Comparison of ENCODE assay signal across 24 cellular contexts in genomic region chr1:40634901-40635655, GRCh38. TPM values are rescaled to one million over a fixed set of nuclear protein-coding genes. Genes with fewer than 3 reads are reported as not detected.
DNase-seq lines count a peak whose midpoint lies in the region; ATAC-seq and TF ChIP-seq lines count a peak whose summit lies in the region.
"Had no signal": no experiment of that assay in that cellular context is flagged by ENCODE, and none has a peak within 500 bp of the region (broad histone marks: within the 10 kb centered on the region; RNA-seq: fewer than 3 reads in every experiment).

No MANE protein-coding gene starts in this region.

- H4K91ac ChIP-seq in trophoblast cell (ENCODE audit: low read depth, low read length), result no peak overlapping the region

- no peak overlapping the region for H3K4me3 ChIP-seq in OCI-LY7 (ENCODE audit: low read depth, low read length, poor library complexity, severe bottlenecking)
- no peak overlapping the region for H3K4me3 ChIP-seq in choroid plexus epithelial cell (ENCODE audit: low read depth, low read length)
- H3K4me3 ChIP-seq in trophoblast cell (ENCODE audit: low read depth, low read length), result no peak overlapping the region
- H3K4me3 ChIP-seq: cardiac muscle cell, gastroesophageal sphincter, psoas muscle, skin epidermis, uterus had no signal

- no peak overlapping the region for H3K9ac ChIP-seq in trophoblast cell (ENCODE audit: low read length)

- POLR2A ChIA-PET in OCI-LY7 (lab: Charles Lee), result no interaction called here

- H3K9me2 ChIP-seq in OCI-LY7 (ENCODE audit: insufficient read depth, low read length), result no peaks in the 10 kb centered on the region

- H4K12ac ChIP-seq in trophoblast cell (ENCODE audit: low read depth, low read length), result no peak overlapping the region

- TF ChIP-seq CTCF in OCI-LY7 (conservative IDR thresholded peaks at IDR 0.05; ENCODE audit: low read length), result no peak
- TF ChIP-seq CTCF in choroid plexus epithelial cell (conservative IDR thresholded peaks at IDR 0.05; ENCODE audit: low read depth, low read length), result no peak

- H3K79me2 ChIP-seq in OCI-LY7 (ENCODE audit: insufficient read depth, low read depth, low read length) (no peaks in the 10 kb centered on the region), trophoblast cell (ENCODE audit: control insufficient read depth, insufficient read depth, low read length, poor library complexity) (no peaks in the 10 kb centered on the region)

- no peaks in the 10 kb centered on the region for H3K4me1 ChIP-seq in OCI-LY7 (ENCODE audit: insufficient read depth, low read length, poor library complexity, severe bottlenecking)
- no peaks in the 10 kb centered on the region for H3K4me1 ChIP-seq in trophoblast cell (ENCODE audit: control insufficient read depth in 1 of 2, insufficient read depth in 2 of 2, low read length in 2 of 2)
- H3K4me1 ChIP-seq: psoas muscle, uterus had no signal

- no peak overlapping the region for H4K8ac ChIP-seq in trophoblast cell (ENCODE audit: low read depth, low read length)

- H2BK12ac ChIP-seq in trophoblast cell (ENCODE audit: low read length), result no peak overlapping the region

- H3K27ac ChIP-seq in OCI-LY7 (ENCODE audit: low read depth, low read length, poor library complexity, severe bottlenecking) (no peak overlapping the region), trophoblast cell (ENCODE audit: low read depth, low read length) (no peak overlapping the region)
- H3K27ac ChIP-seq: cardiac muscle cell, gastroesophageal sphincter, neutrophil, psoas muscle, uterus had no signal

- WGBS in trophoblast cell (ENCODE audit: extremely low coverage, insufficient coverage, insufficient read length), result no CpG with 5 or more reads among the region's 6 CpGs

- H3K4me2 ChIP-seq in OCI-LY7 (ENCODE audit: low read length) (no peak overlapping the region), trophoblast cell (ENCODE audit: low read length) (no peak overlapping the region)

- CTCF ChIA-PET in OCI-LY7 (lab: Charles Lee; ENCODE audit: unreplicated experiment), result no interaction called here

- BruUV-seq in OCI-LY7 (replicated peaks; lab: Mats Ljungman, UMichigan), result TSS peak; percentile 45

- no peaks in the 10 kb centered on the region for H3K9me3 ChIP-seq in OCI-LY7 (ENCODE audit: low read length)
- no peaks in the 10 kb centered on the region for H3K9me3 ChIP-seq in trophoblast cell (ENCODE audit: insufficient read depth, low read depth, low read length)
- H3K9me3 ChIP-seq: gastroesophageal sphincter, neutrophil, psoas muscle, uterus had no signal

- DNase-seq in EH (ENCODE audit: low read depth) (peak; percentile 19), OCI-LY7 (ENCODE audit: low spot score) (no peak), choroid plexus epithelial cell (ENCODE audit: low read depth) (peak; percentile 51), trophoblast cell (peak; percentile 29 to 44), hepatic stellate cell (ENCODE audit: low spot score) (no peak)
- no peak for DNase-seq in stimulated activated CD4-positive, alpha-beta T cell treated with anti-CD3 and anti-CD28 coated beads, Interleukin-2, amount 100 ng/mL, for 24 hours
- DNase-seq: activated CD4-positive, alpha-beta T cell treated with anti-CD3 and anti-CD28 coated beads, Interleukin-2, amount 10 ng/mL, durations not matched to agents 24 days and 14 days; DMS79 treated with DMSO at 0.1 percent for 48 hours; KG1; kidney; MV-4-11; NCI-H187 treated with DMSO at 0.1 percent for 48 hours; NCI-H226; NCI-H774; psoas muscle; SHP77; stimulated activated CD4-positive, alpha-beta T cell treated with anti-CD3 and anti-CD28 coated beads, Interleukin-1b, Interleukin-23, amount 100 ng/mL, for 48 hours; uterus had no signal

- no peak overlapping the region for H3K4ac ChIP-seq in trophoblast cell (ENCODE audit: low read depth, low read length)

- no peaks in the 10 kb centered on the region for H4K20me1 ChIP-seq in OCI-LY7 (ENCODE audit: insufficient read depth, low read length)

- H3K36me3 ChIP-seq in OCI-LY7 (ENCODE audit: insufficient read depth, low read length) (peaks cover 51% of the 10 kb centered on the region), trophoblast cell (ENCODE audit: control insufficient read depth in 1 of 2, insufficient read depth in 2 of 2, low read length in 2 of 2) (no peaks in the 10 kb centered on the region)
- H3K36me3 ChIP-seq: cardiac muscle cell, neutrophil, uterus had no signal

- intact Hi-C loops in OCI-LY7 (cut with micrococcal nuclease; ENCODE audit: unreplicated experiment), result no loop called here

- ATAC-seq in GM18867 (IDR thresholded peaks at IDR 0.05; ENCODE audit: unreplicated experiment), result no peak
- ATAC-seq: gastroesophageal sphincter; psoas muscle; stimulated activated effector memory CD8-positive, alpha-beta T cell treated with anti-CD3 and anti-CD28 coated beads, Interleukin-12 subunit alpha, Interleukin-12 subunit beta, amount 100 ng/mL, for 72 hours had no signal

- no peak overlapping the region for H3K18ac ChIP-seq in trophoblast cell (ENCODE audit: low read length)

- H2BK5ac ChIP-seq in trophoblast cell (ENCODE audit: low read depth, low read length, poor library complexity), result no peak overlapping the region

- H2AK5ac ChIP-seq in trophoblast cell (ENCODE audit: low read length), result no peak overlapping the region

- H2AFZ ChIP-seq in OCI-LY7 (ENCODE audit: low read length) (no peak overlapping the region), trophoblast cell (ENCODE audit: insufficient read depth, low read length, poor library complexity) (no peak overlapping the region)

- H3K23ac ChIP-seq in trophoblast cell (ENCODE audit: low read length), result no peak overlapping the region

- no peak overlapping the region for H3K14ac ChIP-seq in trophoblast cell (ENCODE audit: low read length)

- no peak overlapping the region for H2BK120ac ChIP-seq in trophoblast cell (ENCODE audit: insufficient read depth, low read length, poor library complexity)

- H3K27me3 ChIP-seq in trophoblast cell (ENCODE audit: insufficient read depth, low read length), result no peaks in the 10 kb centered on the region
- H3K27me3 ChIP-seq: cardiac muscle cell, gastroesophageal sphincter, uterus had no signal

- no peaks in the 10 kb centered on the region for H3K79me1 ChIP-seq in trophoblast cell (ENCODE audit: low read length)

RNA-seq across cellular contexts. Expression of gene RIMS3, which starts 30.4 kb away (rescaled TPM):
- 79.5 and 89.3 TPM in 2 replicates for total RNA-seq in OCI-LY7 (2014; rRNA removed; shearing (Covaris generic))
- 80.3 and 106 TPM in 2 replicates for total RNA-seq in OCI-LY7 (2022)
- polyA plus RNA-seq in trophoblast cell (2013), result 1.0 and 1.1 TPM in 2 replicates

RNA-seq across cellular contexts. Expression of gene NFYC, which starts 56.4 kb away (rescaled TPM):
- 29.3 and 39.1 TPM in 2 replicates for total RNA-seq in OCI-LY7 (2014; rRNA removed; shearing (Covaris generic))
- 71.0 and 77.1 TPM in 2 replicates for total RNA-seq in OCI-LY7 (2022)
- 64.7 and 72.6 TPM in 2 replicates for polyA plus RNA-seq in trophoblast cell (2013)

Comparison
In these comparisons a context has a peak if more than half of its experiments do, and no peak if none do; other contexts are left out.
1. DNase-seq: peak in EH (single experiment), choroid plexus epithelial cell (single experiment) and trophoblast cell (2 of 2); none in OCI-LY7 (single experiment), stimulated activated CD4-positive, alpha-beta T cell treated with anti-CD3 and anti-CD28 coated beads, Interleukin-2, amount 100 ng/mL, for 24 hours (0 of 2) and hepatic stellate cell (single experiment).